17 cellular contexts compared by ENCODE assay signal in genomic region chr1:6686294-6686693, GRCh38. TPM values are rescaled to one million over a fixed set of nuclear protein-coding genes. Genes with fewer than 3 reads are reported as not detected.
DNase-seq lines count a peak whose midpoint lies in the region; ATAC-seq and TF ChIP-seq lines count a peak whose summit lies in the region.
"Had no signal": no experiment of that assay in that cellular context is flagged by ENCODE, and none has a peak within 500 bp of the region (broad histone marks: within the 10 kb centered on the region; RNA-seq: fewer than 3 reads in every experiment).

No MANE protein-coding gene starts in this region.

- DNase-seq in HS-5 (ENCODE audit: low read depth), result peak; percentile 65
- peak; percentile 43 for DNase-seq in dedifferentiated amniotic fluid mesenchymal stem cell (ENCODE audit: extremely low spot score)
- DNase-seq in right atrium auricular region (ENCODE audit: low spot score), result no peak
- no peak for DNase-seq in stimulated activated CD4-positive, alpha-beta T cell treated with anti-CD3 and anti-CD28 coated beads, Interleukin-2, amount 100 ng/mL, for 48 hours
- DNase-seq in DMS153 treated with DMSO at 0.1 percent for 48 hours (lab: John Stamatoyannopoulos, UW; ENCODE audit: unreplicated experiment), result no peak
- no peak for DNase-seq in omental fat pad (ENCODE audit: low spot score)
- DNase-seq in RKO (ENCODE audit: low spot score), result no peak
- DNase-seq: activated CD4-positive, alpha-beta T cell treated with anti-CD3 and anti-CD28 coated beads, Interleukin-2, amount 50 U/mL, for 4 hours; activated naive CD4-positive, alpha-beta T cell treated with anti-CD3 and anti-CD28 coated beads, Interleukin-2, amount 50 U/mL, for 16 hours; foreskin keratinocyte; mammary epithelial cell; MV-4-11; NCI-H69; PC-9 had no signal

- no peak for ATAC-seq in omental fat pad (ENCODE audit: low FRiP score)
- ATAC-seq: foreskin keratinocyte had no signal

- no peak overlapping the region for H3K4me3 ChIP-seq in right atrium auricular region
- H3K4me3 ChIP-seq: breast epithelium, PC-9, skin epidermis, thoracic aorta had no signal

- TF ChIP-seq CTCF in right atrium auricular region (IDR thresholded peaks at IDR 0.05) (no peak), omental fat pad (IDR thresholded peaks at IDR 0.05) (no peak)

- peaks cover 0 to 4% of the 10 kb centered on the region in 2 donors for H3K4me1 ChIP-seq in right atrium auricular region
- H3K4me1 ChIP-seq: breast epithelium, foreskin keratinocyte had no signal

- H3K9me3 ChIP-seq in right atrium auricular region, result no peaks in the 10 kb centered on the region
- H3K9me3 ChIP-seq: breast epithelium, thoracic aorta had no signal

- H3K27ac ChIP-seq in right atrium auricular region, result peak overlapping the region; percentile 40 to 52
- H3K27ac ChIP-seq: breast epithelium, foreskin keratinocyte, PC-9, skin epidermis, thoracic aorta had no signal

- H3K36me3 ChIP-seq in right atrium auricular region, result no peaks in the 10 kb centered on the region
- H3K36me3 ChIP-seq: breast epithelium, thoracic aorta had no signal

- no peaks in the 10 kb centered on the region for H3K27me3 ChIP-seq in right atrium auricular region
- H3K27me3 ChIP-seq: breast epithelium, foreskin keratinocyte had no signal

RNA-seq across cellular contexts. Expression of gene DNAJC11, which starts 15.3 kb away (rescaled TPM):
- total RNA-seq in right atrium auricular region, result 10 to 100 TPM; 25.3 to 48.0 TPM
- total RNA-seq in omental fat pad, result 10 to 100 TPM; 26.2 to 50.9 (median 30.5) TPM

Comparison
In these comparisons a context has a peak if more than half of its experiments do, and no peak if none do; other contexts are left out.
1. DNase-seq: peak in HS-5 (single experiment) and dedifferentiated amniotic fluid mesenchymal stem cell (single experiment); none in right atrium auricular region (single experiment), stimulated activated CD4-positive, alpha-beta T cell treated with anti-CD3 and anti-CD28 coated beads, Interleukin-2, amount 100 ng/mL, for 48 hours (0 of 2), DMS153 treated with DMSO at 0.1 percent for 48 hours (single experiment), omental fat pad (single experiment) and RKO (single experiment).